8 cellular contexts compared by ENCODE assay signal in the genomic region with DNA sequence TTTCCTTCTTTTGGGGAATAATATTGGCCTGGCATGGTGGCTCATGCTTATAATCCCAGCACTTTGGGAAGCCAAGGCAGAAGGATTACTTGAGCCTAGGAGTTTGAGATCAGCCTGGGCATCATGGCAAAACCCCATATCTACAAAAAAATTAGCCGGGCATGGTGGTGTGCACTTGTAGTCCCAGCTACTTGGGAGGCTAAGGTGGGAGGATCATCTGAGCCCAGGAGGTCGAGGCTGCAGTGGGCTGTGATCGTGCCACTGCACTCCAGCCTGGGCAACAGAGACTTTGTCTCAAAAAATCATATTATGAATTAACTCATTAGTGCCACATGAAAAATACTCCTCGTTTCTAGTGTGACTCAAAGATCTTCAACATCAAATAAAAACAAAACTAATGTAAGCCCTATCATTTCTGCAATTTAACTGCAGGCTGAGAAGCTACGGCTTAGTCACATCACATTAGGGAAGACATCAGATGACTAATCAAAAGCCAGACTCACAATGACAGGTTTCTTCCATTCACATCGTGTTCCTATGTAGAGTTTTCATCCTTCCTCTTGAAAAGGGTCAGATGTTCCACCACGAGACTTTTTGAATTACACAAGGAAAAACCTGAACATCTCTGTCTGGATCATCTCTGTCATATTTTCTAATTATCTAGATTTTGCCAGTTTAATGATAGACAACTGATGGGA. TPM values are rescaled to one million over a fixed set of nuclear protein-coding genes. Genes with fewer than 3 reads are reported as not detected.
DNase-seq lines count a peak whose midpoint lies in the region; ATAC-seq and TF ChIP-seq lines count a peak whose summit lies in the region.
"Not testable (repeated sequence)": the region's sequence is repeated elsewhere in the genome, so short reads cannot be mapped to it uniquely, and the experiment has no call there.

No MANE protein-coding gene starts in this region.

- peak overlapping the region; percentile 97 for H3K4me3 Mint-ChIP-seq in CD8-positive, alpha-beta T cell
- peak overlapping the region; percentile 87 for H3K4me3 Mint-ChIP-seq in activated T-cell treated with anti-CD3 and anti-CD28 coated beads, Interleukin-2, amount 50 U/mL, for 24 hours
- H3K4me3 Mint-ChIP-seq in neural crest cell, result peak overlapping the region; percentile 99

- H3K4me3 ChIP-seq in CD8-positive, alpha-beta T cell (ENCODE audit: low read depth, low read length), result not testable (repeated sequence)
- peak overlapping the region; percentile 77 for H3K4me3 ChIP-seq in coronary artery

- ATAC-seq in CD8-positive, alpha-beta T cell, result not testable (repeated sequence)

- H3K4me1 ChIP-seq in CD8-positive, alpha-beta T cell (ENCODE audit: insufficient read depth, low read length), result peaks cover 24% of the 10 kb centered on the region

- peaks cover 11% of the 10 kb centered on the region for H3K36me3 Mint-ChIP-seq in CD8-positive, alpha-beta T cell
- H3K36me3 Mint-ChIP-seq in activated T-cell treated with anti-CD3 and anti-CD28 coated beads, Interleukin-2, amount 50 U/mL, for 24 hours (ENCODE audit: low read depth), result peaks cover 35% of the 10 kb centered on the region
- not testable (repeated sequence) for H3K36me3 Mint-ChIP-seq in neural crest cell (ENCODE audit: low read depth)

- DNase-seq in CD8-positive, alpha-beta T cell; coronary artery (ENCODE audit: low spot score); neural crest cell (ENCODE audit: low read depth, low spot score): not testable (repeated sequence)
- peak; percentile 7 for DNase-seq in HT-29 (ENCODE audit: low spot score)
- DNase-seq in RKO (ENCODE audit: low spot score), result peak; percentile 92
- peak; percentile 59 for DNase-seq in activated T-cell treated with anti-CD3 and anti-CD28 coated beads, Interleukin-2, amount 50 U/mL, for 24 hours
- DNase-seq in hepatic stellate cell (ENCODE audit: low spot score), result peak; percentile 35
- DNase-seq in stromal cell of bone marrow (ENCODE audit: low read depth), result peak; percentile 70

- not testable (repeated sequence) for H3K9me3 Mint-ChIP-seq in CD8-positive, alpha-beta T cell; activated T-cell treated with anti-CD3 and anti-CD28 coated beads, Interleukin-2, amount 50 U/mL, for 24 hours; neural crest cell

- not testable (repeated sequence) for TF ChIP-seq CTCF in CD8-positive, alpha-beta T cell (IDR thresholded peaks at IDR 0.05); coronary artery (IDR thresholded peaks at IDR 0.05); neural crest cell (conservative IDR thresholded peaks at IDR 0.05)

- not testable (repeated sequence) for H3K36me3 ChIP-seq in CD8-positive, alpha-beta T cell (ENCODE audit: insufficient read depth, low read length)

- intact Hi-C loops in CD8-positive, alpha-beta T cell (cut with DNase I, micrococcal nuclease), result loop anchor here (2.0 kb wide), 2 partner anchors 53 to 55 kb away; a partner anchor contains a TSS

- H3K27me3 Mint-ChIP-seq in CD8-positive, alpha-beta T cell (ENCODE audit: low read depth); activated T-cell treated with anti-CD3 and anti-CD28 coated beads, Interleukin-2, amount 50 U/mL, for 24 hours; neural crest cell (ENCODE audit: low read depth): not testable (repeated sequence)

- H3K27ac ChIP-seq in CD8-positive, alpha-beta T cell (ENCODE audit: low read depth, low read length), result peak overlapping the region; percentile 97
- H3K27ac ChIP-seq in coronary artery, result peak overlapping the region; percentile 95 to 99

- H3K4me1 Mint-ChIP-seq in CD8-positive, alpha-beta T cell (ENCODE audit: low read depth), result peaks cover 47% of the 10 kb centered on the region
- peaks cover 74% of the 10 kb centered on the region for H3K4me1 Mint-ChIP-seq in activated T-cell treated with anti-CD3 and anti-CD28 coated beads, Interleukin-2, amount 50 U/mL, for 24 hours (ENCODE audit: low read depth)
- H3K4me1 Mint-ChIP-seq in neural crest cell, result peaks cover 29% of the 10 kb centered on the region

- not testable (repeated sequence) for H3K9me3 ChIP-seq in CD8-positive, alpha-beta T cell (ENCODE audit: low read length)

- H3K27ac Mint-ChIP-seq in CD8-positive, alpha-beta T cell, result peak overlapping the region; percentile 100
- peak overlapping the region; percentile 100 for H3K27ac Mint-ChIP-seq in activated T-cell treated with anti-CD3 and anti-CD28 coated beads, Interleukin-2, amount 50 U/mL, for 24 hours
- H3K27ac Mint-ChIP-seq in neural crest cell (ENCODE audit: unreplicated experiment), result not testable (repeated sequence)

- H3K27me3 ChIP-seq in CD8-positive, alpha-beta T cell (ENCODE audit: insufficient read depth, low read length), result not testable (repeated sequence)

- POLR2A ChIA-PET in CD8-positive, alpha-beta T cell (lab: Charles Lee), result interaction anchor here (1.0 to 2.7 kb wide), 7 partner anchors 8 to 100 kb away, joined by 3 to 43 read pairs (median 8); a partner anchor contains a TSS

- CTCF ChIA-PET in CD8-positive, alpha-beta T cell (lab: Charles Lee), result interaction anchor here (0.9 to 2.6 kb wide), 6 partner anchors 9 to 127 kb away, joined by 4 to 9 read pairs (median 4); no protein-coding TSS in a partner anchor

RNA-seq across cellular contexts. Expression of a gene that starts 54.9 kb away (rescaled TPM):
- total RNA-seq in CD8-positive, alpha-beta T cell, result 1 to 10 TPM; 4.1 to 6.2 TPM
- 0.86 and 5.5 TPM in 2 replicates for total RNA-seq in HT-29 (2014; rRNA removed; shearing (Covaris generic))
- 21.2 and 22.8 TPM in 2 replicates for total RNA-seq in neural crest cell
